Comparison of ENCODE assay signal across 8 cellular contexts in the genomic region with DNA sequence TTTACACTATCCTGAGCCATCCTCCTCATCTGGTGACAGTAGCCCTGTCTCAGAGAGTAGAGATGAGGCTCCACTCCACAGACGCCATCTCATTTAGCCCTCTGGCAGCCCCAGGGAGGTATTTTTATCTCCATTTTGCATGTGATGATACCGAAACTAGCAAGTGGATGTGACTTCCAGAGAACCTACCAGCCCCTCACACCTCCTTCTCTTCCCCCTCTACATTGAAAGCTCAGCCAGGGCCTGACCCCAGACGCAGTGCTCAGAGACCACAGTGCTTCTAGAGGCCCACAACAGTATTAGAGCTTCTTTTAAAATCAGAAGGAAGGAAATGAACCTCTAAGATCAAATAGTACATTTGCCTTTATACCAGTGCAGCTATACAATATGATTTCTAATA. TPM values are rescaled to one million over a fixed set of nuclear protein-coding genes. Genes with fewer than 3 reads are reported as not detected.
A peak's percentile ranks its signal among the peaks of the same experiment; 100 is the strongest.
DNase-seq lines count a peak whose midpoint lies in the region; ATAC-seq lines count a peak whose summit lies in the region.

No MANE protein-coding gene starts in this region.

- peaks cover 6% of the 10 kb centered on the region for H3K36me3 Mint-ChIP-seq in IgD-negative memory B cell

- H3K4me1 Mint-ChIP-seq in IgD-negative memory B cell = peaks cover 44 to 54% (median 51%) of the 10 kb centered on the region in 3 donors

- DNase-seq in islet precursor cell (no peak), AG08395 (ENCODE audit: low spot score) (no peak), SW480 (ENCODE audit: low spot score) (no peak), NCI-H2227 treated with DMSO at 0.1 percent for 48 hours (lab: John Stamatoyannopoulos, UW) (no peak)

- H3K27me3 Mint-ChIP-seq in IgD-negative memory B cell = no peaks in the 10 kb centered on the region

- peak overlapping the region; percentile 47 for H3K27ac ChIP-seq in muscle layer of duodenum (ENCODE audit: low read length)

- H3K9me3 Mint-ChIP-seq in IgD-negative memory B cell = no peaks in the 10 kb centered on the region

- no peaks in the 10 kb centered on the region for H3K9me3 ChIP-seq in muscle layer of duodenum (ENCODE audit: control insufficient read depth in 1 of 2, low read length in 2 of 2)

- H3K27ac Mint-ChIP-seq in IgD-negative memory B cell = peak overlapping the region; percentile 86 to 96 (median 88)

- peaks cover 13 to 60% of the 10 kb centered on the region in 2 donors for H3K4me1 ChIP-seq in muscle layer of duodenum (ENCODE audit: control insufficient read depth in 1 of 2, insufficient read depth in 2 of 2, low read length in 2 of 2)

- H3K27me3 ChIP-seq in muscle layer of duodenum (ENCODE audit: low read depth, low read length) = no peaks in the 10 kb centered on the region

- H3K4me3 Mint-ChIP-seq in IgD-negative memory B cell = peak overlapping the region; percentile 61 to 88 (median 70)

- ATAC-seq in GM18517 (IDR thresholded peaks at IDR 0.05; ENCODE audit: unreplicated experiment) = peak; percentile 82
- peak; percentile 80 for ATAC-seq in GM21528 (IDR thresholded peaks at IDR 0.05; ENCODE audit: low FRiP score, unreplicated experiment)

- H3K4me3 ChIP-seq in muscle layer of duodenum (ENCODE audit: low read depth in 1 of 2, low read length in 2 of 2) = no peak overlapping the region

- no peaks in the 10 kb centered on the region for H3K36me3 ChIP-seq in muscle layer of duodenum (ENCODE audit: control insufficient read depth in 1 of 2, insufficient read depth in 2 of 2, low read length in 2 of 2)

RNA-seq across cellular contexts. Expression of gene GYPC, which starts 8.3 kb away (rescaled TPM):
- polyA plus RNA-seq in IgD-negative memory B cell = 111 TPM
